In genomic region chr11:8691601-8692000, GRCh38 we compare ENCODE assay signal across 21 cellular contexts.
"Had no signal": no experiment of that assay in that cellular context is flagged by ENCODE, and none has a peak within 500 bp of the region (broad histone marks: within the 10 kb centered on the region; RNA-seq: fewer than 3 reads in every experiment).

No MANE protein-coding gene starts in this region.

- H3K9me3 ChIP-seq: gastrocnemius medialis, left ventricle myocardium inferior, right atrium auricular region, upper lobe of right lung had no signal

- H3K27ac Mint-ChIP-seq: activated naive CD8-positive, alpha-beta T cell treated with anti-CD3 and anti-CD28 coated beads, Interleukin-2, amount 50 U/mL, for 24 hours; naive B cell; neural progenitor cell; progenitor cell of endocrine pancreas; T-helper 1 cell treated with Interleukin-12 subunit alpha and Interleukin-12 subunit beta and Interleukin-4 antibody, amounts not matched to agents 30 μg/mL and 1 μg/mL, for 36 hours had no signal

- H3K36me3 ChIP-seq: neural progenitor cell had no signal

- H3K4me3 ChIP-seq: gastrocnemius medialis, left ventricle myocardium inferior, neural progenitor cell, right atrium auricular region, skin epidermis, upper lobe of right lung had no signal

- H3K9me3 Mint-ChIP-seq: activated naive CD8-positive, alpha-beta T cell treated with anti-CD3 and anti-CD28 coated beads, Interleukin-2, amount 50 U/mL, for 24 hours; brain; naive B cell; neural progenitor cell; T-helper 1 cell treated with Interleukin-12 subunit alpha and Interleukin-12 subunit beta and Interleukin-4 antibody, amounts not matched to agents 30 μg/mL and 1 μg/mL, for 36 hours had no signal

- H3K4me3 Mint-ChIP-seq: activated naive CD8-positive, alpha-beta T cell treated with anti-CD3 and anti-CD28 coated beads, Interleukin-2, amount 50 U/mL, for 24 hours; neural progenitor cell; T-helper 1 cell treated with Interleukin-12 subunit alpha and Interleukin-12 subunit beta and Interleukin-4 antibody, amounts not matched to agents 30 μg/mL and 1 μg/mL, for 36 hours had no signal

- DNase-seq: activated CD4-positive, alpha-beta T cell treated with anti-CD3 and anti-CD28 coated beads for 1 hour; activated CD8-positive, alpha-beta memory T cell treated with anti-CD3 and anti-CD28 coated beads for 24 hours; activated naive CD4-positive, alpha-beta T cell treated with Interleukin-2 at 50 U/mL for 16 hours; activated naive CD8-positive, alpha-beta T cell treated with anti-CD3 and anti-CD28 coated beads, Interleukin-2, amount 50 U/mL, for 24 hours; anterior cingulate cortex; central memory CD4-positive, alpha-beta T cell; gastrocnemius medialis; head of caudate nucleus; left ventricle myocardium inferior; mammary epithelial cell; naive B cell; stimulated activated CD4-positive, alpha-beta T cell treated with anti-CD3 and anti-CD28 coated beads, Interleukin-15, amount 100 ng/mL, for 24 hours; stimulated activated CD4-positive, alpha-beta T cell treated with anti-CD3 and anti-CD28 coated beads, Interleukin-4, amount 100 ng/mL, for 1 hour; upper lobe of right lung had no signal

- ATAC-seq: activated naive CD8-positive, alpha-beta T cell treated with anti-CD3 and anti-CD28 coated beads, Interleukin-2, amount 50 U/mL, for 24 hours; esophagus mucosa; gastrocnemius medialis; upper lobe of right lung had no signal

- H2AFZ ChIP-seq: neural progenitor cell had no signal

- H3K9ac ChIP-seq: neural progenitor cell had no signal

- H3K4me2 ChIP-seq: neural progenitor cell had no signal

- H3K27me3 Mint-ChIP-seq: activated naive CD8-positive, alpha-beta T cell treated with anti-CD3 and anti-CD28 coated beads, Interleukin-2, amount 50 U/mL, for 24 hours; naive B cell; progenitor cell of endocrine pancreas had no signal

- H3K27ac ChIP-seq: gastrocnemius medialis, left ventricle myocardium inferior, neural progenitor cell, right atrium auricular region, upper lobe of right lung had no signal

- H3K27me3 ChIP-seq: gastrocnemius medialis, neural progenitor cell, right atrium auricular region, upper lobe of right lung had no signal
